Comparison of ENCODE assay signal across 28 cellular contexts in the genomic region with DNA sequence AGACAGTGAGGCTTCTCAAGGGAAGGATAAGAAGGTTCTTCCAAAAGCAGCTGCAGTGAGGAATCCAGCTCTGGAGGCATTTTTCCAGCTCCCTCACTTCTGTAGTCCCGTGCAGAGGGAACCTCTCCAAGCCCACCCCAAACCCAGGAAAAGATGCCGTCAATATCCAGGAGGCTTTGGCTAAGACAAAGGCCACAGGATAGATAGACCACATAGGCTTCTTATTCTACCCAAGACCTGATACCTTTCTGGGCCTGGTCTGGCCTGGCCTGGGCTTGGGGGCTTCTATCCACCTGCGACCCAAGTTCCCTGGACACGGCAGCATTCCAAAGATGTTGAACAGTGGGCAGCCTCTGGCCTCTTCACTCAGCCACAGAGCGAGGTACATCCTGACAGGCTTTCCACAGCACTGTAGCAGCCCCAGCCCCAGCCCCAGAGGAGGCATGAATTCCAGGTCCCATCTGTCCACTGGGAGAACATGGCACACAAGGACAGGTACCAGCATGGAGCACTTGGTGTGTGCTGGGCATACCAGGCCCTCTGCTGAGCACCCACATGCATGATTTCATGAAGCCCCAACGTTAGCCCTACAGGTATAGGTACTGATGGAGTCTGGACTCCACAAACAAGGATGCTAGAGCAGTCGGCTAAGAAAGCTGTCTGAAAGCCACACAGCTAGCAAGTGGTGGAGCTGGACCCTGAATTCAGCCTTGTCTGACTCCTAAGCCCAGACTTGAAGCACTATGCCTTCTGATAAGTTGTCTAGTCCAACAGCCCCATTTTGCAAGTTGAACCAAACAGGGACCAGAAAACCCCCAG. TPM values are rescaled to one million over a fixed set of nuclear protein-coding genes. Genes with fewer than 3 reads are reported as not detected.
DNase-seq lines count a peak whose midpoint lies in the region; TF ChIP-seq lines count a peak whose summit lies in the region.
"Had no signal": no experiment of that assay in that cellular context is flagged by ENCODE, and none has a peak within 500 bp of the region (broad histone marks: within the 10 kb centered on the region; RNA-seq: fewer than 3 reads in every experiment).

No MANE protein-coding gene starts in this region.

- H3K9ac ChIP-seq in mammary epithelial cell (ENCODE audit: insufficient read depth, low read length) (no peak overlapping the region), MM.1S (ENCODE audit: low read length) (no peak overlapping the region)

- H3K36me3 Mint-ChIP-seq in MCF 10A (ENCODE audit: insufficient read depth, unreplicated experiment) (no peaks in the 10 kb centered on the region), brain (no peaks in the 10 kb centered on the region), mesothelial cell of epicardium (no peaks in the 10 kb centered on the region)
- H3K36me3 Mint-ChIP-seq: activated naive CD8-positive, alpha-beta T cell treated with anti-CD3 and anti-CD28 coated beads, Interleukin-2, amount 10 ng/mL, durations not matched to agents 7 days and 5 days; CD14-positive monocyte; stimulated activated memory B cell treated with anti-CD40 and anti-IgM and Interleukin-4, amounts not matched to agents 10 μg/mL and 1 μg/mL and 100 μg/mL, for 72 hours had no signal

- H3K27ac ChIP-seq in mammary epithelial cell (ENCODE audit: insufficient read depth, low read depth, low read length) = no peak overlapping the region
- H3K27ac ChIP-seq in sigmoid colon = no peak overlapping the region
- no peak overlapping the region for H3K27ac ChIP-seq in MM.1S (ENCODE audit: low read length)
- H3K27ac ChIP-seq: left lung, SK-N-MC, suprapubic skin had no signal

- H3K4me3 ChIP-seq in mammary epithelial cell (replicated peaks in 1 of 3; ENCODE audit: insufficient read depth in 1 of 3, low read depth in 2 of 3, low read length in 3 of 3) (no peak overlapping the region), sigmoid colon (no peak overlapping the region), MM.1S (ENCODE audit: low read length) (no peak overlapping the region)

- H3K9me3 Mint-ChIP-seq in MCF 10A (ENCODE audit: unreplicated experiment) (no peaks in the 10 kb centered on the region), brain (peaks cover 0 to 8% (median 0%) of the 10 kb centered on the region in 5 experiments), mesothelial cell of epicardium (no peaks in the 10 kb centered on the region)
- H3K9me3 Mint-ChIP-seq: activated B cell treated with CpG ODN at 0.5 μM for 24 hours; activated naive CD8-positive, alpha-beta T cell treated with anti-CD3 and anti-CD28 coated beads, Interleukin-2, amount 10 ng/mL, durations not matched to agents 7 days and 5 days; activated T-cell treated with anti-CD3 and anti-CD28 coated beads, Interleukin-2, amount 50 U/mL, for 4 hours; stimulated activated memory B cell treated with anti-CD40 and anti-IgM and Interleukin-4, amounts not matched to agents 10 μg/mL and 1 μg/mL and 100 μg/mL, for 72 hours had no signal

- in situ Hi-C loops in mammary epithelial cell (cut with MboI; ENCODE audit: low sequenced_read_pairs in 2 of 2) = no loop called here

- WGBS in mammary epithelial cell (ENCODE audit: low coverage, missing lambda C conversion rate) = 73% methylated on average over 7 of the region's 7 CpGs
- 90 to 92% methylated on average over 7 of the region's 7 CpGs for WGBS in sigmoid colon, 2 donors

- BruUV-seq in MCF 10A (replicated peaks; lab: Mats Ljungman, UMichigan) (no TSS peak), mammary epithelial cell (replicated peaks; lab: Mats Ljungman, UMichigan) (no TSS peak)

- peaks cover 13% of the 10 kb centered on the region for H3K4me1 ChIP-seq in mammary epithelial cell (ENCODE audit: insufficient read depth, low read length)
- H3K4me1 ChIP-seq in sigmoid colon = peaks cover 0 to 21% (median 17%) of the 10 kb centered on the region in 4 donors
- H3K4me1 ChIP-seq in MM.1S (ENCODE audit: low read length) = no peaks in the 10 kb centered on the region
- H3K4me1 ChIP-seq: left lung, uterus had no signal

- TF ChIP-seq CTCF in MCF 10A (IDR thresholded peaks at IDR 0.05; ENCODE audit: unreplicated experiment) (no peak), mammary epithelial cell (conservative IDR thresholded peaks at IDR 0.05 in 1 of 2, IDR thresholded peaks at IDR 0.05 in 1 of 2; ENCODE audit: extremely low read depth in 1 of 2, insufficient read depth in 1 of 2, low read depth in 1 of 2, low read length in 2 of 2) (no peak), brain (conservative IDR thresholded peaks at IDR 0.05) (no peak), mesothelial cell of epicardium (IDR thresholded peaks at IDR 0.05; ENCODE audit: unreplicated experiment) (no peak), sigmoid colon (IDR thresholded peaks at IDR 0.05) (no peak), MM.1S (IDR thresholded peaks at IDR 0.05; ENCODE audit: low read length) (no peak)

- H3K9me2 ChIP-seq in MM.1S (replicated peaks; ENCODE audit: insufficient read depth, low read length) = no peaks in the 10 kb centered on the region

- POLR2A ChIA-PET in MCF 10A (lab: Yijun Ruan, JAX) = interaction anchor here (1.9 kb wide), 1 partner anchor 86 kb away, joined by 4 read pairs; no protein-coding TSS in a partner anchor

- H3K36me3 ChIP-seq in mammary epithelial cell (ENCODE audit: insufficient read depth, low read length) (no peaks in the 10 kb centered on the region), sigmoid colon (no peaks in the 10 kb centered on the region), MM.1S (replicated peaks; ENCODE audit: insufficient read depth, low read length) (no peaks in the 10 kb centered on the region)
- H3K36me3 ChIP-seq: left lung, suprapubic skin, uterus had no signal

- TF ChIP-seq EP300 in sigmoid colon (IDR thresholded peaks at IDR 0.05) = no peak

- no peak overlapping the region for H2AFZ ChIP-seq in mammary epithelial cell (ENCODE audit: low read depth, low read length)
- no peak overlapping the region for H2AFZ ChIP-seq in MM.1S (ENCODE audit: low read length)

- DNase-seq in MCF 10A (ENCODE audit: unreplicated experiment) (no peak), mammary epithelial cell (no peak), mesothelial cell of epicardium (ENCODE audit: low spot score in 2 of 2, unreplicated experiment in 2 of 2) (no peak), sigmoid colon (peak; percentile 52), MM.1S (no peak), SHP77 treated with DMSO at 0.1 percent for 48 hours (lab: John Stamatoyannopoulos, UW) (no peak)
- no peak for DNase-seq in stimulated activated CD4-positive, alpha-beta T cell treated with anti-CD3 and anti-CD28 coated beads, Interleukin-15, amount 100 ng/mL, for 24 hours
- DNase-seq: activated B cell treated with CpG ODN at 0.5 μM for 24 hours; activated CD4-positive, alpha-beta T cell treated with anti-CD3 and anti-CD28 coated beads, Interleukin-2, amount 50 U/mL, for 1 hour; activated gamma-delta T cell treated with Interleukin-2 at 50 U/mL for 16 hours; activated naive CD8-positive, alpha-beta T cell treated with anti-CD3 and anti-CD28 coated beads, Interleukin-2, amount 10 ng/mL, durations not matched to agents 7 days and 5 days; activated T-cell treated with anti-CD3 and anti-CD28 coated beads, Interleukin-2, amount 50 U/mL, for 4 hours; aorta; effector memory CD8-positive, alpha-beta T cell; erythroblast; glutamatergic neuron; left lung; NCI-H187 treated with DMSO at 0.1 percent for 48 hours; OCI-M1; T-helper 1 cell; uterus had no signal

- H3K4me3 Mint-ChIP-seq in MCF 10A (ENCODE audit: unreplicated experiment) (peak overlapping the region; percentile 76), brain (peak overlapping the region in 4 of 5 experiments; percentile 80 to 92 (median 84)), mesothelial cell of epicardium (peak overlapping the region; percentile 86)

- CTCF ChIA-PET in MCF 10A (lab: Yijun Ruan, JAX) (interaction anchor here (0.6 kb wide), 2 partner anchors 81 to 454 kb away, joined by 3 read pairs; no protein-coding TSS in a partner anchor), mammary epithelial cell (lab: Charles Lee; ENCODE audit: low non-redundant PET) (no interaction called here)

- H3K4me1 Mint-ChIP-seq in MCF 10A (ENCODE audit: insufficient read depth, unreplicated experiment) (no peaks in the 10 kb centered on the region), brain (peaks cover 14% of the 10 kb centered on the region), mesothelial cell of epicardium (peaks cover 32% of the 10 kb centered on the region)

- H3K4me2 ChIP-seq in mammary epithelial cell (ENCODE audit: insufficient read depth, low read depth, low read length) = no peak overlapping the region
- H3K4me2 ChIP-seq in MM.1S (ENCODE audit: low read depth, low read length) = no peak overlapping the region

- no peak for TF ChIP-seq POLR2A in sigmoid colon (IDR thresholded peaks at IDR 0.05)

- H3K9me3 ChIP-seq in mammary epithelial cell (replicated peaks; ENCODE audit: insufficient read depth, low read length) (no peaks in the 10 kb centered on the region), sigmoid colon (no peaks in the 10 kb centered on the region), MM.1S (replicated peaks; ENCODE audit: insufficient read depth, low read length) (no peaks in the 10 kb centered on the region)
- H3K9me3 ChIP-seq: left lung, suprapubic skin, uterus had no signal

- no peaks in the 10 kb centered on the region for H4K20me1 ChIP-seq in mammary epithelial cell (ENCODE audit: insufficient read depth, low read length)
- no peaks in the 10 kb centered on the region for H4K20me1 ChIP-seq in MM.1S (ENCODE audit: insufficient read depth, low read length)

- H3K27me3 ChIP-seq in mammary epithelial cell (ENCODE audit: insufficient read depth, low read length) (no peaks in the 10 kb centered on the region), sigmoid colon (peaks cover 4 to 23% (median 8%) of the 10 kb centered on the region in 3 donors), MM.1S (replicated peaks; ENCODE audit: insufficient read depth, low read length) (0 out of 2 replicates have a peak, but pooled peaks cover 5% of the 10 kb centered on the region)
- H3K27me3 ChIP-seq: uterus had no signal

- no peaks in the 10 kb centered on the region for H3K27me3 Mint-ChIP-seq in MCF 10A (ENCODE audit: insufficient read depth, unreplicated experiment)
- H3K27me3 Mint-ChIP-seq in brain = peaks cover 63% of the 10 kb centered on the region
- H3K27me3 Mint-ChIP-seq in mesothelial cell of epicardium (ENCODE audit: low read depth) = peaks cover 25% of the 10 kb centered on the region

- dilution Hi-C loops in mammary epithelial cell (cut with HindIII; ENCODE audit: low sequenced_read_pairs) = loop anchor here (5.0 kb wide), 1 partner anchor 106 kb away; no protein-coding TSS in a partner anchor

- intact Hi-C loops in MCF 10A (cut with micrococcal nuclease) (no loop called here), mammary epithelial cell (cut with micrococcal nuclease) (no loop called here), sigmoid colon (cut with DNase I) (no loop called here)

- no peaks in the 10 kb centered on the region for H3F3A ChIP-seq in MM.1S (ENCODE audit: insufficient read depth, low read length)

- H3K79me2 ChIP-seq in mammary epithelial cell (ENCODE audit: insufficient read depth, low read length) = no peaks in the 10 kb centered on the region
- H3K79me2 ChIP-seq in MM.1S (ENCODE audit: low read length) = no peaks in the 10 kb centered on the region

- no peak overlapping the region for H3K27ac Mint-ChIP-seq in MCF 10A (ENCODE audit: low read depth, unreplicated experiment)
- no peak overlapping the region for H3K27ac Mint-ChIP-seq in brain
- peak overlapping the region; percentile 41 for H3K27ac Mint-ChIP-seq in mesothelial cell of epicardium
- H3K27ac Mint-ChIP-seq: activated B cell treated with CpG ODN at 0.5 μM for 24 hours; activated naive CD8-positive, alpha-beta T cell treated with anti-CD3 and anti-CD28 coated beads, Interleukin-2, amount 10 ng/mL, durations not matched to agents 7 days and 5 days; CD14-positive monocyte; effector memory CD8-positive, alpha-beta T cell; stimulated activated memory B cell treated with anti-CD40 and anti-IgM and Interleukin-4, amounts not matched to agents 10 μg/mL and 1 μg/mL and 100 μg/mL, for 72 hours had no signal

RNA-seq across cellular contexts. Expression of gene SLCO2A1, which starts 1.3 kb away (rescaled TPM):
- 0.59 and 1.0 TPM in 2 replicates for total RNA-seq in MCF 10A (2022)
- 1 to 10 TPM in 1 of 2 donors, under 1 TPM in 1; 0.38 to 2.2 TPM for total RNA-seq in mammary epithelial cell
- 0.83 TPM for polyA plus RNA-seq in mammary epithelial cell
- 0.52 TPM for polyA minus RNA-seq in mammary epithelial cell
- polyA plus RNA-seq in brain (ENCODE audit: insufficient read depth, low read depth, low replicate concordance) = 3.9 TPM
- total RNA-seq in mesothelial cell of epicardium = 20.5 to 25.5 TPM (median 24.1 TPM) in 3 replicates
- 1 to 10 TPM; 3.3 to 10.0 (median 6.8) TPM for total RNA-seq in sigmoid colon
- polyA plus RNA-seq in sigmoid colon = 10 to 100 TPM in 1 of 3 donors, 1 to 10 TPM in 2; 1.8 to 22.1 (median 3.2) TPM
- total RNA-seq: A172; activated B cell treated with CpG ODN at 0.5 μM for 24 hours; activated naive CD8-positive, alpha-beta T cell treated with anti-CD3 and anti-CD28 coated beads, Interleukin-2, amount 10 ng/mL, durations not matched to agents 7 days and 5 days; HT-29 had no signal
